9 cellular contexts compared by ENCODE assay signal in genomic region chr6:28597217-28597835, GRCh38.
DNase-seq lines count a peak whose midpoint lies in the region; ATAC-seq and TF ChIP-seq lines count a peak whose summit lies in the region.
"Had no signal": no experiment of that assay in that cellular context is flagged by ENCODE, and none has a peak within 500 bp of the region (broad histone marks: within the 10 kb centered on the region; RNA-seq: fewer than 3 reads in every experiment).

No MANE protein-coding gene starts in this region.

- peak; percentile 80 for ATAC-seq in RWPE2 (ENCODE audit: low read depth)
- no peak for ATAC-seq in T-helper 17 cell
- ATAC-seq in HG02870 (IDR thresholded peaks at IDR 0.05; ENCODE audit: unreplicated experiment), result no peak
- ATAC-seq in GM21423 (IDR thresholded peaks at IDR 0.05; ENCODE audit: unreplicated experiment), result no peak

- H3K36me3 ChIP-seq in RWPE2 (ENCODE audit: low read depth), result no peaks in the 10 kb centered on the region
- H3K36me3 ChIP-seq in endocrine pancreas (ENCODE audit: control insufficient read depth, insufficient read depth, low read length), result no peaks in the 10 kb centered on the region

- peaks cover 3% of the 10 kb centered on the region for H3K36me3 Mint-ChIP-seq in T-helper 17 cell (ENCODE audit: low read depth)
- H3K36me3 Mint-ChIP-seq: memory B cell had no signal

- DNase-seq in CMK (ENCODE audit: low read depth) (peak; percentile 22), HK-2 (ENCODE audit: unreplicated experiment) (peak; percentile 69), RWPE2 (ENCODE audit: low spot score) (no peak), T-helper 17 cell (no peak)
- DNase-seq in stimulated activated CD4-positive, alpha-beta T cell treated with anti-CD3 and anti-CD28 coated beads, Interleukin-12 subunit alpha, Interleukin-12 subunit beta, amount 100 ng/mL, for 48 hours (ENCODE audit: low read depth in 2 of 3, low spot score in 1 of 3), result peak in 2 of 3 donors; percentile 34 to 57

- H3K4me3 ChIP-seq in RWPE2 (ENCODE audit: severe bottlenecking), result peak overlapping the region; percentile 40
- H3K4me3 ChIP-seq in endocrine pancreas (ENCODE audit: control insufficient read depth, insufficient read depth, low read length), result peak overlapping the region; percentile 22

- H3K4me1 Mint-ChIP-seq in T-helper 17 cell, result peaks cover 2% of the 10 kb centered on the region
- H3K4me1 Mint-ChIP-seq: memory B cell had no signal

- H3K27me3 ChIP-seq in RWPE2 (ENCODE audit: insufficient read depth, poor library complexity, severe bottlenecking), result no peaks in the 10 kb centered on the region
- H3K27me3 ChIP-seq in endocrine pancreas (ENCODE audit: control insufficient read depth, insufficient read depth, low read length), result peaks cover 6% of the 10 kb centered on the region

- peaks cover 29% of the 10 kb centered on the region for H3K27me3 Mint-ChIP-seq in T-helper 17 cell

- H3K9me3 ChIP-seq in RWPE2 (ENCODE audit: severe bottlenecking), result no peaks in the 10 kb centered on the region
- no peaks in the 10 kb centered on the region for H3K9me3 ChIP-seq in endocrine pancreas (ENCODE audit: control insufficient read depth, low read length)
- no peaks in the 10 kb centered on the region for H3K9me3 ChIP-seq in T-helper 17 cell (ENCODE audit: control insufficient read depth, low read length, poor library complexity, severe bottlenecking)

- H3K4me1 ChIP-seq in RWPE2 (ENCODE audit: insufficient read depth, poor library complexity, severe bottlenecking), result no peaks in the 10 kb centered on the region
- no peaks in the 10 kb centered on the region for H3K4me1 ChIP-seq in endocrine pancreas (ENCODE audit: control insufficient read depth, insufficient read depth, low read length)

- no peak overlapping the region for H3K27ac Mint-ChIP-seq in T-helper 17 cell
- H3K27ac Mint-ChIP-seq: memory B cell had no signal

- no peak overlapping the region for H3K9ac ChIP-seq in endocrine pancreas (ENCODE audit: control insufficient read depth, insufficient read depth, low read length)

- H3K4me3 Mint-ChIP-seq in T-helper 17 cell, result no peak overlapping the region
- H3K4me3 Mint-ChIP-seq: memory B cell had no signal

- no peak for TF ChIP-seq CTCF in RWPE2 (IDR thresholded peaks at IDR 0.05; ENCODE audit: poor library complexity, severe bottlenecking)

- peak overlapping the region; percentile 25 for H3K27ac ChIP-seq in RWPE2 (ENCODE audit: poor library complexity, severe bottlenecking)

Comparison
In these comparisons a context has a peak if more than half of its experiments do, and no peak if none do; other contexts are left out.
1. DNase-seq: peak in CMK (single experiment), HK-2 (single experiment) and stimulated activated CD4-positive, alpha-beta T cell treated with anti-CD3 and anti-CD28 coated beads, Interleukin-12 subunit alpha, Interleukin-12 subunit beta, amount 100 ng/mL, for 48 hours (2 of 3); none in RWPE2 (single experiment) and T-helper 17 cell (0 of 3).